8 cellular contexts compared by ENCODE assay signal in genomic region chr3:192816274-192816853, GRCh38.
DNase-seq lines count a peak whose midpoint lies in the region; ATAC-seq and TF ChIP-seq lines count a peak whose summit lies in the region.

No MANE protein-coding gene starts in this region.

- DNase-seq in AG09309 (ENCODE audit: low read depth) (peak; percentile 40), GM13977 (ENCODE audit: low spot score) (no peak), NCI-H2196 treated with DMSO at 0.1 percent for 48 hours (lab: John Stamatoyannopoulos, UW; ENCODE audit: unreplicated experiment) (peak; percentile 87), amniotic epithelial cell (ENCODE audit: low read depth) (peak; percentile 63), kidney epithelial cell (ENCODE audit: low read depth) (no peak)
- DNase-seq in activated CD4-positive, alpha-beta T cell treated with anti-CD3 and anti-CD28 coated beads, Interleukin-2, amount 50 U/mL, for 4 hours: no peak

- ATAC-seq in GM21737 (IDR thresholded peaks at IDR 0.05; ENCODE audit: unreplicated experiment): no peak
- ATAC-seq in GM19324 (IDR thresholded peaks at IDR 0.05; ENCODE audit: low FRiP score, unreplicated experiment): no peak

- in situ Hi-C loops in GM13977 (cut with MboI; ENCODE audit: low pct_unique_long_range_greater_than_20kb, low sequenced_read_pairs, unreplicated experiment): loop anchor here (5.0 to 25.0 kb wide), 4 partner anchors 98 to 746 kb away; partner anchors contain the start of genes ATP13A4 and MB21D2

- TF ChIP-seq CTCF in AG09309 (IDR thresholded peaks at IDR 0.05; ENCODE audit: control insufficient read depth, insufficient read depth, low read depth, low read length, missing control alignments) (peak; percentile 58), GM13977 (IDR thresholded peaks at IDR 0.05; ENCODE audit: extremely low read depth, insufficient read depth, missing control alignments) (peak; percentile 53), kidney epithelial cell (IDR thresholded peaks at IDR 0.05; ENCODE audit: insufficient read depth, low read length, poor library complexity, severe bottlenecking) (peak; percentile 53)

- no peaks in the 10 kb centered on the region for H3K27me3 ChIP-seq in kidney epithelial cell (ENCODE audit: control insufficient read depth, insufficient read depth, low read length)

- H3K36me3 ChIP-seq in kidney epithelial cell (ENCODE audit: control insufficient read depth, insufficient read depth, low read length): no peaks in the 10 kb centered on the region

- no peak overlapping the region for H3K4me3 ChIP-seq in AG09309 (ENCODE audit: control insufficient read depth, low read depth, low read length)
- no peak overlapping the region for H3K4me3 ChIP-seq in kidney epithelial cell (ENCODE audit: low read depth, low read length)

Comparison
In these comparisons a context has a peak if more than half of its experiments do, and no peak if none do; other contexts are left out.
1. DNase-seq: peak in AG09309 (single experiment), NCI-H2196 treated with DMSO at 0.1 percent for 48 hours (single experiment) and amniotic epithelial cell (single experiment); none in GM13977 (single experiment), kidney epithelial cell (single experiment) and activated CD4-positive, alpha-beta T cell treated with anti-CD3 and anti-CD28 coated beads, Interleukin-2, amount 50 U/mL, for 4 hours (0 of 2).
2. Peak in every context shown above with its lines, with median percentiles within 50 percentile points of each other: CTCF ChIP-seq.